22 cellular contexts compared by ENCODE assay signal in the genomic region with DNA sequence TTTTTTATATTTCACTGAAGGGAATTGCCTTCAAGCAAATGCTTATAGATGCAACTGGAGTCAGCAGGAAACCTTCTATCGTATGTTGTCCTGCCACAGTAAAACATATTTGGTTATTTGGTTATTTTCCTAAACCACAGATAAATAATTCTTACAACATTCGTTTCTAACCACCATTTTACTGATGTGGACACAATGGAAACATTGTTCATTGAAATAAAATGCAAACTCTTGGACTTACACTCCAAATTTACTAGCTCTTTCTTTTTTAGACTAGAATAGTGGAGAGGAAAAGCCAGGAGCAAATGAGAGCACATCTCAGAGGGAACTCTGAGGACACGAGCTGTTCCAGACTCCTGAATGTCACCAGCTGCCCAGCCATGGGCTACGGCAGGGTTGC.
A peak's percentile ranks its signal among the peaks of the same experiment; 100 is the strongest.
DNase-seq lines count a peak whose midpoint lies in the region; ATAC-seq and TF ChIP-seq lines count a peak whose summit lies in the region.
"Had no signal": no experiment of that assay in that cellular context is flagged by ENCODE, and none has a peak within 500 bp of the region (broad histone marks: within the 10 kb centered on the region; RNA-seq: fewer than 3 reads in every experiment).

No MANE protein-coding gene starts in this region.

- no peak overlapping the region for H3K9ac ChIP-seq in IMR-90 (ENCODE audit: low read depth, low read length)

- H3K27me3 Mint-ChIP-seq in activated naive CD4-positive, alpha-beta T cell treated with anti-CD3 and anti-CD28 coated beads for 36 hours (ENCODE audit: low read depth): peaks cover 26% of the 10 kb centered on the region
- peaks cover 24% of the 10 kb centered on the region for H3K27me3 Mint-ChIP-seq in CD8-positive, alpha-beta T cell (ENCODE audit: low read depth)

- DNase-seq in IMR-90 (peak; percentile 4), SK-MEL-5 (ENCODE audit: low read depth, low spot score) (peak; percentile 14), fibroblast of villous mesenchyme (ENCODE audit: low read depth) (peak; percentile 3), CD1c-positive myeloid dendritic cell (ENCODE audit: extremely low spot score) (no peak), posterior cingulate gyrus (no peak)
- no peak for DNase-seq in activated naive CD4-positive, alpha-beta T cell treated with anti-CD3 and anti-CD28 coated beads for 36 hours
- DNase-seq in CD8-positive, alpha-beta T cell: no peak
- DNase-seq: CD4-positive, CD25-positive, alpha-beta regulatory T cell; COR-L47; DMS53; HCEC 1CT; KG1; MM.1S; NCI-H1092; NCI-H1436 treated with DMSO at 0.1 percent for 48 hours; NCI-H1930; NCI-H2107; NCI-H524; Right ventricle myocardium superior; RPMI8226; T-cell had no signal

- H3K23ac ChIP-seq in IMR-90 (ENCODE audit: low read depth, low read length): no peak overlapping the region

- no peak overlapping the region for H3K4me2 ChIP-seq in IMR-90 (ENCODE audit: low read depth, low read length)

- H3K56ac ChIP-seq in IMR-90 (ENCODE audit: extremely low read depth, insufficient read depth, low read length): no peak overlapping the region

- H3K4me1 ChIP-seq in IMR-90 (ENCODE audit: control insufficient read depth, insufficient read depth, low read length): peaks cover 3% of the 10 kb centered on the region
- no peaks in the 10 kb centered on the region for H3K4me1 ChIP-seq in CD8-positive, alpha-beta T cell (ENCODE audit: insufficient read depth, low read length)
- H3K4me1 ChIP-seq: SJSA1 had no signal

- no peak overlapping the region for H4K91ac ChIP-seq in IMR-90 (ENCODE audit: insufficient read depth, low read depth, low read length)

- H3K4ac ChIP-seq in IMR-90 (ENCODE audit: low read depth, low read length): no peak overlapping the region

- no peaks in the 10 kb centered on the region for H3K4me1 Mint-ChIP-seq in activated naive CD4-positive, alpha-beta T cell treated with anti-CD3 and anti-CD28 coated beads for 36 hours (ENCODE audit: low read depth)
- H3K4me1 Mint-ChIP-seq in CD8-positive, alpha-beta T cell (ENCODE audit: low read depth): no peaks in the 10 kb centered on the region
- H3K4me1 Mint-ChIP-seq: CD4-positive, CD25-positive, alpha-beta regulatory T cell; T-cell had no signal

- no peaks in the 10 kb centered on the region for H3K36me3 ChIP-seq in IMR-90 (ENCODE audit: control insufficient read depth, insufficient read depth, low read length)
- H3K36me3 ChIP-seq in CD8-positive, alpha-beta T cell (ENCODE audit: insufficient read depth, low read length): no peaks in the 10 kb centered on the region
- H3K36me3 ChIP-seq: SJSA1 had no signal

- TF ChIP-seq CTCF in IMR-90 (conservative IDR thresholded peaks at IDR 0.05; ENCODE audit: low read depth, low read length): no peak
- no peak for TF ChIP-seq CTCF in fibroblast of villous mesenchyme (IDR thresholded peaks at IDR 0.05; ENCODE audit: insufficient read depth, low read depth, low read length)
- no peak for TF ChIP-seq CTCF in CD8-positive, alpha-beta T cell (IDR thresholded peaks at IDR 0.05)

- WGBS in IMR-90 (ENCODE audit: extremely low coverage in 2 of 2, insufficient read length in 1 of 2), 2 experiments: no CpG with 5 or more reads among the region's 4 CpGs

- H3K9me1 ChIP-seq in IMR-90 (ENCODE audit: insufficient read depth, low read length): no peaks in the 10 kb centered on the region

- H2BK5ac ChIP-seq in IMR-90 (ENCODE audit: low read depth, low read length, poor library complexity, severe bottlenecking): no peak overlapping the region

- no peak overlapping the region; the same call in 1 of the 2 replicates for H3K18ac ChIP-seq in IMR-90 (ENCODE audit: low read depth, low read length)

- H2BK120ac ChIP-seq in IMR-90 (ENCODE audit: low read depth, low read length): no peak overlapping the region

- H3K4me3 Mint-ChIP-seq in activated naive CD4-positive, alpha-beta T cell treated with anti-CD3 and anti-CD28 coated beads for 36 hours: no peak overlapping the region
- H3K4me3 Mint-ChIP-seq in CD8-positive, alpha-beta T cell: no peak overlapping the region
- H3K4me3 Mint-ChIP-seq: CD4-positive, CD25-positive, alpha-beta regulatory T cell; T-cell had no signal

- no peak overlapping the region; the same call in 1 of the 2 replicates for H4K5ac ChIP-seq in IMR-90 (ENCODE audit: low read depth, low read length)

- no peak overlapping the region for H2BK20ac ChIP-seq in IMR-90 (ENCODE audit: low read depth, low read length)

- no peak overlapping the region for H2AK5ac ChIP-seq in IMR-90 (ENCODE audit: low read depth, low read length)

- POLR2A ChIA-PET in IMR-90 (lab: Charles Lee; ENCODE audit: unreplicated experiment): interaction anchor here (0.6 kb wide), 1 partner anchor 44 kb away, joined by 5 read pairs; no protein-coding TSS in a partner anchor
- POLR2A ChIA-PET in CD8-positive, alpha-beta T cell (lab: Charles Lee): no interaction called here

- TF ChIP-seq POLR2A in IMR-90 (IDR thresholded peaks at IDR 0.05; ENCODE audit: low read depth, low read length): no peak

- BruUV-seq in IMR-90 (replicated peaks; lab: Mats Ljungman, UMichigan): no TSS peak

- H2AFZ ChIP-seq in IMR-90 (replicated peaks; ENCODE audit: low read length, poor library complexity): no peak overlapping the region

- no peak overlapping the region for H2BK15ac ChIP-seq in IMR-90 (ENCODE audit: low read depth, low read length)

- no peak overlapping the region for H3K27ac ChIP-seq in IMR-90 (ENCODE audit: insufficient read depth, low read length)
- no peak overlapping the region for H3K27ac ChIP-seq in CD8-positive, alpha-beta T cell (ENCODE audit: low read depth, low read length)
- H3K27ac ChIP-seq: SJSA1 had no signal

- intact Hi-C loops in IMR-90 (cut with micrococcal nuclease) (no loop called here), posterior cingulate gyrus (cut with DNase I) (no loop called here)
- intact Hi-C loops in activated naive CD4-positive, alpha-beta T cell treated with anti-CD3 and anti-CD28 coated beads for 36 hours (cut with micrococcal nuclease): no loop called here
- intact Hi-C loops in CD8-positive, alpha-beta T cell (cut with DNase I, micrococcal nuclease): no loop called here

- no peak for TF ChIP-seq RAD21 in IMR-90 (IDR thresholded peaks at IDR 0.05; ENCODE audit: low read length)

- no peaks in the 10 kb centered on the region for H3K79me1 ChIP-seq in IMR-90 (ENCODE audit: low read depth in 1 of 2, low read length in 2 of 2)

- no peak overlapping the region for H3K4me3 ChIP-seq in IMR-90 (ENCODE audit: insufficient read depth, low read depth, low read length)
- no peak overlapping the region for H3K4me3 ChIP-seq in fibroblast of villous mesenchyme (ENCODE audit: low read depth, low read length)
- no peak overlapping the region for H3K4me3 ChIP-seq in CD8-positive, alpha-beta T cell (ENCODE audit: low read depth, low read length)
- H3K4me3 ChIP-seq: SJSA1 had no signal

- dilution Hi-C loops in IMR-90 (cut with HindIII; ENCODE audit: low sequenced_read_pairs, unreplicated experiment): no loop called here

- no peaks in the 10 kb centered on the region for H4K20me1 ChIP-seq in IMR-90 (ENCODE audit: insufficient read depth, low read length)

- in situ Hi-C loops in IMR-90 (cut with MboI; ENCODE audit: low sequenced_read_pairs) (no loop called here), SK-MEL-5 (cut with HindIII; ENCODE audit: low pct_unique_long_range_greater_than_20kb, low sequenced_read_pairs) (no loop called here)

- no peak overlapping the region for H2AK9ac ChIP-seq in IMR-90 (replicated peaks; ENCODE audit: low read depth, low read length, poor library complexity)

- no peak overlapping the region for H3K14ac ChIP-seq in IMR-90 (replicated peaks; ENCODE audit: low read depth, low read length)

- no peak overlapping the region for H3K27ac Mint-ChIP-seq in activated naive CD4-positive, alpha-beta T cell treated with anti-CD3 and anti-CD28 coated beads for 36 hours
- H3K27ac Mint-ChIP-seq in CD8-positive, alpha-beta T cell: no peak overlapping the region
- H3K27ac Mint-ChIP-seq: CD4-positive, CD25-positive, alpha-beta regulatory T cell; T-cell had no signal

- no peaks in the 10 kb centered on the region for H3K9me3 Mint-ChIP-seq in activated naive CD4-positive, alpha-beta T cell treated with anti-CD3 and anti-CD28 coated beads for 36 hours
- H3K9me3 Mint-ChIP-seq in CD8-positive, alpha-beta T cell: no peaks in the 10 kb centered on the region
- H3K9me3 Mint-ChIP-seq: T-cell had no signal

- H4K8ac ChIP-seq in IMR-90 (ENCODE audit: low read depth in 2 of 2, low read length in 2 of 2): no peak overlapping the region

- no peaks in the 10 kb centered on the region for H3K27me3 ChIP-seq in IMR-90 (ENCODE audit: control insufficient read depth, insufficient read depth, low read length)
- H3K27me3 ChIP-seq in CD8-positive, alpha-beta T cell (ENCODE audit: insufficient read depth, low read length): no peaks in the 10 kb centered on the region

- no peaks in the 10 kb centered on the region for H3K9me3 ChIP-seq in IMR-90 (ENCODE audit: control insufficient read depth, insufficient read depth, low read length)
- H3K9me3 ChIP-seq in CD8-positive, alpha-beta T cell (ENCODE audit: low read length): no peaks in the 10 kb centered on the region
- H3K9me3 ChIP-seq: SJSA1 had no signal

- CTCF ChIA-PET in IMR-90 (lab: Yijun Ruan, JAX): interaction anchor here (0.6 kb wide), 1 partner anchor 209 kb away, joined by 3 read pairs; no protein-coding TSS in a partner anchor
- CTCF ChIA-PET in activated naive CD4-positive, alpha-beta T cell treated with anti-CD3 and anti-CD28 coated beads for 36 hours (lab: Charles Lee): no interaction called here
- CTCF ChIA-PET in CD8-positive, alpha-beta T cell (lab: Charles Lee): no interaction called here

- H3K36me3 Mint-ChIP-seq in activated naive CD4-positive, alpha-beta T cell treated with anti-CD3 and anti-CD28 coated beads for 36 hours (ENCODE audit: low read depth): no peaks in the 10 kb centered on the region
- no peaks in the 10 kb centered on the region for H3K36me3 Mint-ChIP-seq in CD8-positive, alpha-beta T cell
- H3K36me3 Mint-ChIP-seq: CD4-positive, CD25-positive, alpha-beta regulatory T cell; T-cell had no signal

- ATAC-seq in IMR-90 (ENCODE audit: low read depth): no peak
- no peak for ATAC-seq in CD8-positive, alpha-beta T cell
- ATAC-seq: T-cell had no signal

TF ChIP-seq in IMR-90, 13 proteins besides CTCF, POLR2A, EP300 and RAD21 (continues in another document):
- TF ChIP-seq MXI1 (IDR thresholded peaks at IDR 0.05; ENCODE audit: borderline replicate concordance, low read depth, low read length) (no peak), MAFK (IDR thresholded peaks at IDR 0.05; ENCODE audit: low read depth, low read length) (no peak), NFE2L2 (IDR thresholded peaks at IDR 0.05; ENCODE audit: low read depth, low read length) (no peak), CEBPB (IDR thresholded peaks at IDR 0.05; ENCODE audit: low read depth, low read length) (no peak), MAZ (IDR thresholded peaks at IDR 0.05; ENCODE audit: borderline replicate concordance, low read depth, low read length) (no peak)

Comparison
In these comparisons a context has a peak if more than half of its experiments do, and no peak if none do; other contexts are left out.
1. DNase-seq: peak in IMR-90 (single experiment), SK-MEL-5 (single experiment) and fibroblast of villous mesenchyme (single experiment); none in CD1c-positive myeloid dendritic cell (single experiment), activated naive CD4-positive, alpha-beta T cell treated with anti-CD3 and anti-CD28 coated beads for 36 hours (single experiment), CD8-positive, alpha-beta T cell (0 of 7) and posterior cingulate gyrus (0 of 10).